In the genomic region with DNA sequence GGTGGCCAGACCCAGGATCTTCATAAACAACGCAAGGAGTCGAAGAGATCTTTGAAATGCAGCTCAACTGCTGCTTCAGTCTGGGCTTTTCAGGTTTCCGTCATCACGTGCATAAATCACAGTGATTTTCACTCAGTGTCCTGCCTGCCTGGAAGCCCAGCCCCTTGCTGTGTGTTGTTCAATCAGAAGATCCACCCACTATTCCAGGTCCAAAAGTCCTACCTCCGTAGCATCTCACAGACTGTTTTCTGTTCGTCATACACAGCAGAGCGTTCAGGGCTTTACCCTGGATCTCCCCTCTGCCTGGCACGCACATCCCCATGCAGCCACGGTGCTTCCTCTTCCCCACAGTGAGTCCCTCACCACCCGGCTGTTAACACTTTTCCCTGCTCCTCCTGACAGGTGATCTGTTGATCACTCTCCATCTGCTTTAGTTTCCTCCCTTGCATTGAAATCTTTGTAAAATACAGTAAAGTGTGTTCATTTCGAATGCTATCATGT, we compare ENCODE assay signal across 17 cellular contexts.
DNase-seq lines count a peak whose midpoint lies in the region; ATAC-seq and TF ChIP-seq lines count a peak whose summit lies in the region.
"Had no signal": no experiment of that assay in that cellular context is flagged by ENCODE, and none has a peak within 500 bp of the region (broad histone marks: within the 10 kb centered on the region; RNA-seq: fewer than 3 reads in every experiment).

No MANE protein-coding gene starts in this region.

- H3K27ac ChIP-seq in osteoblast (ENCODE audit: low read depth, low read length) (no peak overlapping the region), left lung (no peak overlapping the region)
- H3K27ac ChIP-seq: 22Rv1, A549, C4-2B, GM23248, HL-60 had no signal

- no peaks in the 10 kb centered on the region for H3K4me1 Mint-ChIP-seq in activated naive CD4-positive, alpha-beta T cell treated with anti-CD3 and anti-CD28 coated beads, Interleukin-2, amount 10 ng/mL, durations not matched to agents 7 days and 5 days

- H3K4me1 ChIP-seq in osteoblast (ENCODE audit: insufficient read depth, low read length) (no peaks in the 10 kb centered on the region), left lung (no peaks in the 10 kb centered on the region)
- H3K4me1 ChIP-seq: A549, Caco-2, HAP-1 had no signal

- no peak overlapping the region for H3K4me2 ChIP-seq in osteoblast (ENCODE audit: insufficient read depth, low read length)
- H3K4me2 ChIP-seq: A549 had no signal

- no peak for DNase-seq in activated naive CD4-positive, alpha-beta T cell treated with anti-CD3 and anti-CD28 coated beads, Interleukin-2, amount 10 ng/mL, durations not matched to agents 7 days and 5 days
- DNase-seq in activated naive CD4-positive, alpha-beta T cell treated with anti-CD3 and anti-CD28 coated beads, Interleukin-2, amount 50 U/mL, for 72 hours (ENCODE audit: low spot score in 2 of 2), result no peak
- DNase-seq in left lobe of liver (ENCODE audit: low spot score), result no peak
- peak; percentile 14 for DNase-seq in osteoblast (ENCODE audit: insufficient read length, low spot score, missing footprints)
- DNase-seq in globus pallidus (ENCODE audit: low spot score), result no peak
- DNase-seq in left lung, result no peak
- DNase-seq: AML-193; Caco-2; CD4-positive, alpha-beta T cell; GDM1; GM23248 had no signal

- H3K4me3 Mint-ChIP-seq in activated naive CD4-positive, alpha-beta T cell treated with anti-CD3 and anti-CD28 coated beads, Interleukin-2, amount 10 ng/mL, durations not matched to agents 7 days and 5 days, result no peak overlapping the region
- H3K4me3 Mint-ChIP-seq: CD4-positive, alpha-beta T cell had no signal

- H3K27ac Mint-ChIP-seq in activated naive CD4-positive, alpha-beta T cell treated with anti-CD3 and anti-CD28 coated beads, Interleukin-2, amount 10 ng/mL, durations not matched to agents 7 days and 5 days, result peak overlapping the region; percentile 9
- no peak overlapping the region for H3K27ac Mint-ChIP-seq in activated naive CD4-positive, alpha-beta T cell treated with anti-CD3 and anti-CD28 coated beads, Interleukin-2, amount 50 U/mL, for 72 hours
- H3K27ac Mint-ChIP-seq: CD4-positive, alpha-beta T cell had no signal

- H2AFZ ChIP-seq in osteoblast (ENCODE audit: low read length), result no peak overlapping the region
- H2AFZ ChIP-seq: GM23248 had no signal

- intact Hi-C loops in left lung (cut with DNase I), result no loop called here

- no peaks in the 10 kb centered on the region for H3K79me2 ChIP-seq in osteoblast (ENCODE audit: insufficient read depth, low read length)

- no peaks in the 10 kb centered on the region for H3K9me3 Mint-ChIP-seq in activated naive CD4-positive, alpha-beta T cell treated with anti-CD3 and anti-CD28 coated beads, Interleukin-2, amount 10 ng/mL, durations not matched to agents 7 days and 5 days
- H3K9me3 Mint-ChIP-seq in activated naive CD4-positive, alpha-beta T cell treated with anti-CD3 and anti-CD28 coated beads, Interleukin-2, amount 50 U/mL, for 72 hours, result no peaks in the 10 kb centered on the region
- H3K9me3 Mint-ChIP-seq: CD4-positive, alpha-beta T cell had no signal

- ATAC-seq in activated naive CD4-positive, alpha-beta T cell treated with anti-CD3 and anti-CD28 coated beads, Interleukin-2, amount 50 U/mL, for 72 hours, result no peak
- ATAC-seq in left lobe of liver (peak; percentile 73), HG03135 (IDR thresholded peaks at IDR 0.05; ENCODE audit: unreplicated experiment) (no peak), left lung (no peak)

- TF ChIP-seq CTCF in osteoblast (IDR thresholded peaks at IDR 0.05; ENCODE audit: extremely low read depth, low read depth, low read length) (no peak), left lung (IDR thresholded peaks at IDR 0.05) (no peak)

- H4K20me1 ChIP-seq in osteoblast (ENCODE audit: insufficient read depth, low read length), result no peaks in the 10 kb centered on the region

- H3K27me3 Mint-ChIP-seq in activated naive CD4-positive, alpha-beta T cell treated with anti-CD3 and anti-CD28 coated beads, Interleukin-2, amount 10 ng/mL, durations not matched to agents 7 days and 5 days, result peaks cover 11% of the 10 kb centered on the region

- CTCF ChIA-PET in activated naive CD4-positive, alpha-beta T cell treated with anti-CD3 and anti-CD28 coated beads, Interleukin-2, amount 10 ng/mL, durations not matched to agents 7 days and 5 days (lab: Charles Lee), result no interaction called here

- no peak overlapping the region for H3K4me3 ChIP-seq in osteoblast (ENCODE audit: insufficient read depth, low read length)
- H3K4me3 ChIP-seq in left lung, result no peak overlapping the region
- H3K4me3 ChIP-seq: A549, GM23248, HAP-1 had no signal

- H3K27me3 ChIP-seq in osteoblast (ENCODE audit: insufficient read depth, low read length), result no peaks in the 10 kb centered on the region
- H3K27me3 ChIP-seq in left lung, result peaks cover 0 to 7% of the 10 kb centered on the region in 2 donors

- H3K9me3 ChIP-seq in osteoblast (ENCODE audit: low read depth, low read length), result no peaks in the 10 kb centered on the region
- no peaks in the 10 kb centered on the region for H3K9me3 ChIP-seq in left lung
- H3K9me3 ChIP-seq: A549, Caco-2, HAP-1 had no signal

- no peaks in the 10 kb centered on the region for H3K36me3 Mint-ChIP-seq in activated naive CD4-positive, alpha-beta T cell treated with anti-CD3 and anti-CD28 coated beads, Interleukin-2, amount 10 ng/mL, durations not matched to agents 7 days and 5 days
- peaks cover 0 to 5% of the 10 kb centered on the region in 2 donors for H3K36me3 Mint-ChIP-seq in activated naive CD4-positive, alpha-beta T cell treated with anti-CD3 and anti-CD28 coated beads, Interleukin-2, amount 50 U/mL, for 72 hours

- H3K36me3 ChIP-seq in osteoblast (ENCODE audit: insufficient read depth, low read length) (no peaks in the 10 kb centered on the region), left lung (no peaks in the 10 kb centered on the region)
- H3K36me3 ChIP-seq: HAP-1 had no signal
